ENCODE assay signal across 21 cellular contexts in the genomic region with DNA sequence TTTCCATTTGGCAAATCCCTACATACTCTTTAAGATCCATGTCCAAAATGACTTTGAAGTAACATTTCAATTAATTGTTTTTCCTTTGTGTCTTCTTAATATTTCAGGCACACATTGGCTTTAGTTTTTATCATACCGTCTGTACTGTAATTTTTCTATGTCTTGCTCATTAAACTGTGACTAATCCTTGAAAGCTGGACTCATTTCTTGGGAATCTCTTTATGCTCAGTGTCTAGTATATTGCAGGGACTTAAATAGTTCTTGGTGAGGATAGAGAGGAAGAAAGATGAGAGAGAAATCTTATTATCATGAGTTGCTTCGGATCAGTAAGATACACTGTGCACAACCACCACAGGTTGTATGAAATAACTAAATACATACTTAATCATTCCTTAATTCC.
"Had no signal": no experiment of that assay in that cellular context is flagged by ENCODE, and none has a peak within 500 bp of the region (broad histone marks: within the 10 kb centered on the region; RNA-seq: fewer than 3 reads in every experiment).

No MANE protein-coding gene starts in this region.

- H3K9me3 ChIP-seq: gastroesophageal sphincter, thyroid gland had no signal

- H3K4me1 ChIP-seq: left ventricle myocardium inferior had no signal

- H3K4me3 ChIP-seq: gastroesophageal sphincter, heart left ventricle, left ventricle myocardium inferior, thyroid gland had no signal

- H3K27ac ChIP-seq: gastroesophageal sphincter, heart left ventricle, left ventricle myocardium inferior, thyroid gland, WERI-Rb-1 had no signal

- H3K27me3 ChIP-seq: gastroesophageal sphincter, heart left ventricle, thyroid gland had no signal

- ATAC-seq: activated naive CD8-positive, alpha-beta T cell treated with anti-CD3 and anti-CD28 coated beads, Interleukin-2, amount 50 U/mL, for 24 hours; gastroesophageal sphincter; heart left ventricle had no signal

- H3K36me3 ChIP-seq: gastroesophageal sphincter, heart left ventricle, left ventricle myocardium inferior, thyroid gland, WERI-Rb-1 had no signal

- DNase-seq: activated CD4-positive, alpha-beta T cell treated with anti-CD3 and anti-CD28 coated beads for 1 hour; activated CD8-positive, alpha-beta memory T cell treated with anti-CD3 and anti-CD28 coated beads for 24 hours; activated CD8-positive, alpha-beta memory T cell treated with anti-CD3 and anti-CD28 coated beads, Interleukin-2, amount 50 U/mL, for 48 hours; activated effector memory CD4-positive, alpha-beta T cell treated with Interleukin-2 at 50 U/mL for 16 hours; activated naive CD4-positive, alpha-beta T cell treated with anti-CD3 and anti-CD28 coated beads, Interleukin-2, amount 10 ng/mL, durations not matched to agents 7 days and 5 days; activated naive CD8-positive, alpha-beta T cell treated with anti-CD3 and anti-CD28 coated beads, Interleukin-2, amount 50 U/mL, for 24 hours; activated T-cell treated with anti-CD3 and anti-CD28 coated beads, Interleukin-2, amount 50 U/mL, for 48 hours; heart left ventricle; kidney; left ventricle myocardium inferior; mammary epithelial cell; nephron progenitor cell; nucleus accumbens; posterior cingulate gyrus; retina; stimulated activated CD4-positive, alpha-beta T cell treated with anti-CD3 and anti-CD28 coated beads, Interleukin-2, amount 100 ng/mL, for 24 hours; stimulated activated naive CD4-positive, alpha-beta T cell treated with Interleukin-2 at 50 U/mL for 16 hours; T-helper 2 cell; thyroid gland; WERI-Rb-1 had no signal
